ENCODE assay signal across 1 cellular context in the genomic region with DNA sequence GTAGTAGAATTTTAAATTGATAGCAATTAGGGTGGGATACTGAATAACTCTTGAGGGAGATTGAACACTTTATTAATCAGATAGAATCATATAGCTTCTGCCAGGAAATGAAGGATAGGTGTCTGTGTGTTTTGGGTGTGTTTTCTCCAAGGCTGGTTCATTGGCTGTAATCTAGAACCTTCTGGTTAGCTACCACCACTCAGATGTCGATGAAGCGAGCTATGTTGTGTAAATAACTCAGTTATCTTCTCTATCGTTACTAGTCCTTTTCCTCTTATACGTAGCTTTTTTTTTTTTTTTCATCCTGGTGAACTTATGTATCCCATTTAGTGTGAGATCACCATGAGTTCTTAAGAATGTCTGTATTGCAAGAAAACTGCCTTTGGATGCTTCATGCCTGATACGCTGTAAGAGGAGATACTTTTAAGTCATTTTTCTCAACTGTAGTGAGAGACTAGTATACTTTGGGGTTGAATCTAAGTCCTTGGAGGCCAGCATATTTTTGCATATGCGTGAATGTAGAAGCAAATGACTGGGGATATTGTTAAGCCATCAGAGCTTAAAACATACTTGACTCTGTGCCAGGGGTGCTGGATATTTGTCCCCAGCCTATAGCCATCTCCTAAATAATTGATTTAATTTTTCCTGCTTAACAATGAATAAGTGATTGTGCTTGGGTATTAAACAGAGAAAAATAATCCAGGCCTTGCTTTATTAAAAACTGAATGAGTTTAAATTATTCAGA.
TF ChIP-seq lines count a peak whose summit lies in the region.

No MANE protein-coding gene starts in this region.

TF ChIP-seq in HepG2, 621 proteins besides CTCF, POLR2A, EP300 and RAD21:
- TF ChIP-seq EEA1 (CRISPR knock-in tag; IDR thresholded peaks at IDR 0.05; ENCODE audit: borderline replicate concordance) (no peak), ZNF570 (CRISPR knock-in tag; IDR thresholded peaks at IDR 0.05; ENCODE audit: borderline replicate concordance) (no peak), ZBTB38 (CRISPR knock-in tag; IDR thresholded peaks at IDR 0.05) (no peak), MTERF4 (CRISPR knock-in tag; IDR thresholded peaks at IDR 0.05) (no peak), ZNF761 (CRISPR knock-in tag; conservative IDR thresholded peaks at IDR 0.05) (no peak), POLR2G (IDR thresholded peaks at IDR 0.05; ENCODE audit: low read depth, low read length) (no peak), ZZZ3 (CRISPR knock-in tag; IDR thresholded peaks at IDR 0.05; ENCODE audit: borderline replicate concordance) (no peak)
TF ChIP-seq in HepG2: peak in this region for 0.
